Comparison of ENCODE assay signal across 1 cellular context in the genomic region with DNA sequence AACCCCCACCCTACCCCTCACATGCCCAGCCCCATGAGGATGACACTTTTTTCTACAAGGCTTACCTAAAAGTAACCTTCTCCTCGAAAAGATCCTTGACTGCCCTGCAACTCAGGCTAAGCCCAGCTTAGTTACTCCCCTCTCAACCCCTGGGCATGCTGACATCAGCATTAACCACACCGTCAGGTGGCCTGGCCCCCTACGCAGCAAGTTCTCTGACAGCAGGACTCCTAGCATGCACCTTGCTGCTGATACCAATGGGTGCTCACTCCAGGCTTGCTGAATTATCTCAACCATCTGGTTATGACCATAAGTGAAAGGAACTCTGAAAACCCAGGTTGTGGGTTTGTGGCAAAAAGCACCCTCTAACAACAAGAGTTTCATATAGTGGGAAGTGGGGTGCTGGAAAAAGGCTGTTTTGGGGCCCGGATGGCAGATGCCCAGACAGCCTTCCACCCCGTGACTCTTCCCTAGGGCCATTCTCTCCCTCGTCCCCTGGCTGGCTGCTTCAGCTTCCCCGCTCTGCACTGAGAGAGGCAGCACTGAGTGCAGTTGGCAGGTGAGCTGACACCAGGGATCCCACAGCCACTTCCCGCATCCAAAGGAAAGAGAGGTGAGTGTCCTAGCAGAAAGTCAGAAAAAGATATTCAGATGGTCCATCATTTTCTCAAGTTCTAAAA.
TF ChIP-seq lines count a peak whose summit lies in the region.

No MANE protein-coding gene starts in this region.

TF ChIP-seq in GM23338, 12 proteins besides CTCF, POLR2A, EP300 and RAD21:
- TF ChIP-seq ZNF462 (CRISPR knock-in tag; IDR thresholded peaks at IDR 0.05): no peak
- TF ChIP-seq REST (IDR thresholded peaks at IDR 0.05; ENCODE audit: unreplicated experiment): no peak
- no peak for TF ChIP-seq CREB1 (CRISPR knock-in tag; IDR thresholded peaks at IDR 0.05; ENCODE audit: low read depth)
- no peak for TF ChIP-seq STAT1 (IDR thresholded peaks at IDR 0.05; ENCODE audit: unreplicated experiment)
- TF ChIP-seq, protein P1, sequence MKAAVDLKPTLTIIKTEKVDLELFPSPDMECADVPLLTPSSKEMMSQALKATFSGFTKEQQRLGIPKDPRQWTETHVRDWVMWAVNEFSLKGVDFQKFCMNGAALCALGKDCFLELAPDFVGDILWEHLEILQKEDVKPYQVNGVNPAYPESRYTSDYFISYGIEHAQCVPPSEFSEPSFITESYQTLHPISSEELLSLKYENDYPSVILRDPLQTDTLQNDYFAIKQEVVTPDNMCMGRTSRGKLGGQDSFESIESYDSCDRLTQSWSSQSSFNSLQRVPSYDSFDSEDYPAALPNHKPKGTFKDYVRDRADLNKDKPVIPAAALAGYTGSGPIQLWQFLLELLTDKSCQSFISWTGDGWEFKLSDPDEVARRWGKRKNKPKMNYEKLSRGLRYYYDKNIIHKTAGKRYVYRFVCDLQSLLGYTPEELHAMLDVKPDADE (IDR thresholded peaks at IDR 0.05): no peak
- no peak for TF ChIP-seq JUNB (IDR thresholded peaks at IDR 0.05; ENCODE audit: unreplicated experiment)
- no peak for TF ChIP-seq NANOG (IDR thresholded peaks at IDR 0.05; ENCODE audit: borderline replicate concordance)
- TF ChIP-seq EZH2phosphoT487 (IDR thresholded peaks at IDR 0.05; ENCODE audit: unreplicated experiment): no peak
- TF ChIP-seq ZNF331 (CRISPR knock-in tag; IDR thresholded peaks at IDR 0.05; ENCODE audit: low read depth): no peak
- TF ChIP-seq POLR2AphosphoS5 (IDR thresholded peaks at IDR 0.05; ENCODE audit: low read depth): no peak
- no peak for TF ChIP-seq EZH2 (IDR thresholded peaks at IDR 0.05; ENCODE audit: low read depth, unreplicated experiment)
- TF ChIP-seq ZNF114 (CRISPR knock-in tag; IDR thresholded peaks at IDR 0.05): no peak
